Comparison of ENCODE assay signal across 7 cellular contexts in the genomic region with DNA sequence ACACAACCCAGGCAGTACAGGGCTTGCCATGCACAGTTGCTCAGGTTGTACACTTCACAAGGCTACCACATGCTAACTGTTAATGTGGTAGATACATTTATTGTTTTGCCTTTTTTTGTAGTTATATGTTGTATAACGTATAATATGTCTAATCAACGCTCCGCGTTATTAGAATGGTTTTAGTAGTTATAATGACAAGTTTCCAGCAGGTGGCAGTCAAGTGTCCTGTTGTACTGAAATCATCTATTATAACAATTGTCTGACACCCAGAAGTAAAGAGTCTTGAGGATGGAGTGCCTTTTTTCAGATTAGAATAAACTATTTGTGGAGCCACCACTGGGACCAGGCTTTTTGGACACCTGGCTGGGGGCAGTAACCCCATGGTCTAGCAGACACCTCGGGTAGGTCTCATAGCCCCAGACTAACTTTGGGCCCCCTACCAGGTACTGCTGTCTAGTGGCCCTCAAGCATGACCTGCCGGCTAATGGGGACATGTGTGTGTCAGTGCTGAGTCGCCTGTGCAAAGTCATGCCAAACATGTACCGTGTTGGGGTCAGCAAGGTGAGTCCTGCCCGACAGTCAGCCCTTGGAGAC. TPM values are rescaled to one million over a fixed set of nuclear protein-coding genes. Genes with fewer than 3 reads are reported as not detected.
DNase-seq lines count a peak whose midpoint lies in the region; ATAC-seq, FAIRE-seq and TF ChIP-seq lines count a peak whose summit lies in the region.

No MANE protein-coding gene starts in this region.

- no peaks in the 10 kb centered on the region for H3K9me3 Mint-ChIP-seq in brain

- 18 to 29% (median 22%) methylated on average over 7 to 9 of the region's 9 CpGs for WGBS in stomach, 5 donors

- peaks cover 6% of the 10 kb centered on the region for H3K27me3 Mint-ChIP-seq in brain

- H3K9ac ChIP-seq in kidney (ENCODE audit: low read length in 2 of 2) = no peak overlapping the region

- peak; percentile 55 to 76 for TF ChIP-seq CTCF in brain (conservative IDR thresholded peaks at IDR 0.05)
- peak; percentile 54 for TF ChIP-seq CTCF in kidney (IDR thresholded peaks at IDR 0.05; ENCODE audit: borderline replicate concordance, extremely low read depth, insufficient read depth)
- TF ChIP-seq CTCF in stomach (IDR thresholded peaks at IDR 0.05) = peak in 5 of 7 experiments; percentile 18 to 61 (median 45)

- peaks cover 16% of the 10 kb centered on the region for H3K4me1 Mint-ChIP-seq in brain

- H3K27ac Mint-ChIP-seq in brain = peak overlapping the region; percentile 14 to 91 (median 52)

- no peak overlapping the region for H3K27ac ChIP-seq in kidney (ENCODE audit: low read depth in 2 of 2, low read length in 2 of 2)
- no peak overlapping the region for H3K27ac ChIP-seq in stomach

- H3K9me3 ChIP-seq in kidney (ENCODE audit: control insufficient read depth in 1 of 2, low read length in 2 of 2) (no peaks in the 10 kb centered on the region), stomach (no peaks in the 10 kb centered on the region)

- peaks cover 0 to 33% (median 0%) of the 10 kb centered on the region in 3 donors for H3K27me3 ChIP-seq in stomach

- peak; percentile 80 for FAIRE-seq in RCC 7860 (lab: Jason Lieb, UNC)
- peak; percentile 95 for FAIRE-seq in kidney (lab: Jason Lieb, UNC)

- TF ChIP-seq POLR2A in stomach (IDR thresholded peaks at IDR 0.05) = no peak

- DNase-seq in DMS79 treated with DMSO at 0.1 percent for 48 hours (lab: John Stamatoyannopoulos, UW) (peak; percentile 35), HS-27A (ENCODE audit: low read depth) (peak; percentile 51), RCC 7860 (ENCODE audit: low spot score) (peak; percentile 35), kidney (no peak), stomach (no peak)

- no peaks in the 10 kb centered on the region for H3K36me3 Mint-ChIP-seq in brain

- TF ChIP-seq EP300 in stomach (IDR thresholded peaks at IDR 0.05) = no peak

- H3K4me1 ChIP-seq in kidney (ENCODE audit: control insufficient read depth in 1 of 2, insufficient read depth in 1 of 2, low read depth in 1 of 2, low read length in 2 of 2) (no peaks in the 10 kb centered on the region), stomach (peaks cover 0 to 9% (median 5%) of the 10 kb centered on the region in 4 donors)

- H3K36me3 ChIP-seq in kidney (ENCODE audit: control insufficient read depth in 1 of 2, insufficient read depth in 2 of 2, low read length in 2 of 2) (no peaks in the 10 kb centered on the region), stomach (no peaks in the 10 kb centered on the region)

- peak overlapping the region in 1 of 5 experiments; percentile 32 for H3K4me3 Mint-ChIP-seq in brain

- no peak for ATAC-seq in GM21737 (IDR thresholded peaks at IDR 0.05; ENCODE audit: unreplicated experiment)

- H3K4me3 ChIP-seq in kidney (ENCODE audit: low read length in 2 of 2) (no peak overlapping the region), stomach (no peak overlapping the region)

- intact Hi-C loops in kidney (cut with DNase I) = no loop called here
- intact Hi-C loops in stomach (cut with DNase I; ENCODE audit: low total_unique reads) = no loop called here

RNA-seq across cellular contexts. Expression of gene MYO15A, which starts 32.8 kb away (rescaled TPM):
- polyA plus RNA-seq in brain (ENCODE audit: insufficient read depth, low read depth, low replicate concordance) (1.2 TPM), kidney (ENCODE audit: insufficient read depth, low read depth, low replicate concordance) (0.80 TPM), stomach (1 to 10 TPM in 1 of 3 donors, under 1 TPM in 2; 0.31 to 1.1 (median 0.50) TPM)
- total RNA-seq in kidney (1.3 TPM), stomach (10 to 100 TPM in 1 of 5 donors, under 1 TPM in 3, not detected in 1; 0.37 to 10.5 (median 0.65) TPM)

RNA-seq across cellular contexts. Expression of gene ALKBH5, which starts 42.3 kb away (rescaled TPM):
- polyA plus RNA-seq in brain (ENCODE audit: insufficient read depth, low read depth, low replicate concordance) (99.8 TPM), kidney (ENCODE audit: insufficient read depth, low read depth, low replicate concordance) (67.1 TPM), stomach (10 to 100 TPM; 32.8 to 41.1 (median 36.7) TPM)
- total RNA-seq in kidney (94.4 TPM), stomach (10 to 100 TPM; 38.8 to 66.7 (median 58.9) TPM)

RNA-seq across cellular contexts. Expression of gene DRG2, which starts 53.6 kb away (rescaled TPM):
- 62.1 TPM for polyA plus RNA-seq in brain (ENCODE audit: insufficient read depth, low read depth, low replicate concordance)
- 39.2 TPM for total RNA-seq in kidney
- polyA plus RNA-seq in kidney (ENCODE audit: insufficient read depth, low read depth, low replicate concordance) = 49.3 TPM
- 10 to 100 TPM in 4 of 5 donors, 1 to 10 TPM in 1; 3.2 to 57.2 (median 41.4) TPM for total RNA-seq in stomach
- 10 to 100 TPM; 28.8 to 42.5 (median 34.1) TPM for polyA plus RNA-seq in stomach

Comparison
In these comparisons a context has a peak if more than half of its experiments do, and no peak if none do; other contexts are left out.
1. DNase-seq: peak in DMS79 treated with DMSO at 0.1 percent for 48 hours (single experiment), HS-27A (single experiment) and RCC 7860 (single experiment); none in kidney (single experiment) and stomach (single experiment).
2. Peak in every context shown above with its lines, with median percentiles within 50 percentile points of each other: CTCF ChIP-seq.